ENCODE assay signal across 29 cellular contexts in the genomic region with DNA sequence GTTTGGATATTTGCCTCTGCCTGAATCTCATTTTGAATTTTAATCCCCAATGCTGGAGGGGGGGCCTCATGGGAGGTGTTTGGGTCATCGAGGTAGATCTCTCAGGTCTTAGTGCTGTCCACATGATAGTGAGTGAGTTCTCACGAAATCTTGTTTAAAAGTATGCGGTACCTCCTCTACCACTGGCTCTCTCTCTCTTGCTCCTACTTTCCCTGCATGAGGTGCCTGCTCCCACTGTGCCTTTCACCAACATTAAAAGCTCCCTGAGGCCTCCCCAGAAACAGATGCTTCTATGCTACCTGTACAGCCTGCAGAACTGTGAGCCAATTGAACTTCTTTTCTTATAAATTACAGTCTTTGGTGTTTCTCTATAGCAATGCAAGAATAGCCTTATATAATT.
"Had no signal": no experiment of that assay in that cellular context is flagged by ENCODE, and none has a peak within 500 bp of the region (broad histone marks: within the 10 kb centered on the region; RNA-seq: fewer than 3 reads in every experiment).

No MANE protein-coding gene starts in this region.

- H3K27me3 ChIP-seq: ovary, right lobe of liver, sigmoid colon, stomach, thyroid gland, tibial nerve, upper lobe of left lung, vagina had no signal

- H3K9ac ChIP-seq: parathyroid adenoma had no signal

- H3K36me3 Mint-ChIP-seq: naive thymus-derived CD8-positive, alpha-beta T cell; stimulated activated effector memory CD8-positive, alpha-beta T cell treated with anti-CD3 and anti-CD28 coated beads, Interleukin-12 subunit alpha, Interleukin-12 subunit beta, amount 100 ng/mL, for 72 hours; stimulated activated naive B cell treated with anti-CD40 and anti-IgM and Interleukin-4, amounts not matched to agents 10 μg/mL and 1 μg/mL and 100 μg/mL, for 72 hours had no signal

- H3K27me3 Mint-ChIP-seq: natural killer cell treated with Interleukin-12 subunit alpha and Interleukin-12 subunit beta and Interleukin-15 and Interleukin-18, amount 100 ng/mL, for 72 hours; stimulated activated naive B cell treated with anti-CD40 and anti-IgM and Interleukin-4, amounts not matched to agents 10 μg/mL and 1 μg/mL and 100 μg/mL, for 72 hours had no signal

- H3K4me1 Mint-ChIP-seq: naive thymus-derived CD8-positive, alpha-beta T cell; nephron progenitor cell; neural crest cell; stimulated activated effector memory CD8-positive, alpha-beta T cell treated with anti-CD3 and anti-CD28 coated beads, Interleukin-12 subunit alpha, Interleukin-12 subunit beta, amount 100 ng/mL, for 72 hours had no signal

- H3K36me3 ChIP-seq: ovary, right lobe of liver, sigmoid colon, stomach, thoracic aorta, thyroid gland, tibial nerve, upper lobe of left lung, vagina had no signal

- H2AFZ ChIP-seq: parathyroid adenoma had no signal

- DNase-seq: naive thymus-derived CD8-positive, alpha-beta T cell; nephron progenitor cell; occipital lobe; ovary; posterior cingulate gyrus; psoas muscle; right cardiac atrium; right lobe of liver; sigmoid colon; small intestine; stimulated activated CD4-positive, alpha-beta T cell treated with anti-CD3 and anti-CD28 coated beads, Interleukin-15, amount 100 ng/mL, for 24 hours; stimulated activated CD4-positive, alpha-beta T cell treated with anti-CD3 and anti-CD28 coated beads, Interleukin-2, amount 100 ng/mL, for 24 hours; stimulated activated CD4-positive, alpha-beta T cell treated with anti-CD3 and anti-CD28 coated beads, Interleukin-2, amount 100 ng/mL, for 48 hours; stimulated activated CD4-positive, alpha-beta T cell treated with anti-CD3 and anti-CD28 coated beads, Interleukin-4, amount 100 ng/mL, for 24 hours; stimulated activated naive B cell treated with anti-CD40 and anti-IgM and Interleukin-4, amounts not matched to agents 10 μg/mL and 1 μg/mL and 100 μg/mL, for 72 hours; stimulated activated naive CD4-positive, alpha-beta T cell treated with Interleukin-2 at 50 U/mL for 16 hours; stomach; thyroid gland; trophoblast cell; upper lobe of left lung had no signal

- H3K79me2 ChIP-seq: parathyroid adenoma had no signal

- H3K27ac Mint-ChIP-seq: naive thymus-derived CD8-positive, alpha-beta T cell; natural killer cell treated with Interleukin-12 subunit alpha and Interleukin-12 subunit beta and Interleukin-15 and Interleukin-18, amount 100 ng/mL, for 72 hours; nephron progenitor cell; progenitor cell of endocrine pancreas; stimulated activated effector memory CD8-positive, alpha-beta T cell treated with anti-CD3 and anti-CD28 coated beads, Interleukin-12 subunit alpha, Interleukin-12 subunit beta, amount 100 ng/mL, for 72 hours; stimulated activated naive B cell treated with anti-CD40 and anti-IgM and Interleukin-4, amounts not matched to agents 10 μg/mL and 1 μg/mL and 100 μg/mL, for 72 hours; stimulated activated naive CD8-positive, alpha-beta T cell treated with anti-CD3 and anti-CD28 coated beads, Interleukin-15, Interleukin-2, amounts not matched to agents 100 ng/mL and 50 ng/mL, for 24 hours had no signal

- H3K4me3 ChIP-seq: ovary, psoas muscle, right lobe of liver, sigmoid colon, stomach, thoracic aorta, thyroid gland, tibial nerve, upper lobe of left lung, vagina had no signal

- H3K9me3 Mint-ChIP-seq: nephron progenitor cell; neural crest cell; stimulated activated naive CD8-positive, alpha-beta T cell treated with anti-CD3 and anti-CD28 coated beads, Interleukin-15, Interleukin-2, amounts not matched to agents 100 ng/mL and 50 ng/mL, for 24 hours had no signal

- H3K27ac ChIP-seq: ovary, parathyroid adenoma, psoas muscle, right lobe of liver, sigmoid colon, stomach, thoracic aorta, thyroid gland, tibial nerve, upper lobe of left lung, vagina had no signal

- H3K4me1 ChIP-seq: parathyroid adenoma, psoas muscle, right lobe of liver, thyroid gland, tibial nerve, upper lobe of left lung, vagina had no signal

- H3K9me3 ChIP-seq: ovary, psoas muscle, right lobe of liver, sigmoid colon, stomach, thoracic aorta, thyroid gland, tibial nerve, upper lobe of left lung, vagina had no signal

- ATAC-seq: naive thymus-derived CD8-positive, alpha-beta T cell; natural killer cell treated with Interleukin-12 subunit alpha and Interleukin-12 subunit beta and Interleukin-15 and Interleukin-18, amount 100 ng/mL, for 72 hours; psoas muscle; right cardiac atrium; right lobe of liver; stimulated activated effector memory CD8-positive, alpha-beta T cell treated with anti-CD3 and anti-CD28 coated beads, Interleukin-12 subunit alpha, Interleukin-12 subunit beta, amount 100 ng/mL, for 72 hours; stimulated activated naive B cell treated with anti-CD40 and anti-IgM and Interleukin-4, amounts not matched to agents 10 μg/mL and 1 μg/mL and 100 μg/mL, for 72 hours had no signal

- H3K4me3 Mint-ChIP-seq: naive thymus-derived CD8-positive, alpha-beta T cell; natural killer cell treated with Interleukin-12 subunit alpha and Interleukin-12 subunit beta and Interleukin-15 and Interleukin-18, amount 100 ng/mL, for 72 hours; nephron progenitor cell; neural crest cell; stimulated activated effector memory CD8-positive, alpha-beta T cell treated with anti-CD3 and anti-CD28 coated beads, Interleukin-12 subunit alpha, Interleukin-12 subunit beta, amount 100 ng/mL, for 72 hours; stimulated activated naive B cell treated with anti-CD40 and anti-IgM and Interleukin-4, amounts not matched to agents 10 μg/mL and 1 μg/mL and 100 μg/mL, for 72 hours; stimulated activated naive CD8-positive, alpha-beta T cell treated with anti-CD3 and anti-CD28 coated beads, Interleukin-15, Interleukin-2, amounts not matched to agents 100 ng/mL and 50 ng/mL, for 24 hours had no signal
